ENCODE assay signal across 24 cellular contexts in the genomic region with DNA sequence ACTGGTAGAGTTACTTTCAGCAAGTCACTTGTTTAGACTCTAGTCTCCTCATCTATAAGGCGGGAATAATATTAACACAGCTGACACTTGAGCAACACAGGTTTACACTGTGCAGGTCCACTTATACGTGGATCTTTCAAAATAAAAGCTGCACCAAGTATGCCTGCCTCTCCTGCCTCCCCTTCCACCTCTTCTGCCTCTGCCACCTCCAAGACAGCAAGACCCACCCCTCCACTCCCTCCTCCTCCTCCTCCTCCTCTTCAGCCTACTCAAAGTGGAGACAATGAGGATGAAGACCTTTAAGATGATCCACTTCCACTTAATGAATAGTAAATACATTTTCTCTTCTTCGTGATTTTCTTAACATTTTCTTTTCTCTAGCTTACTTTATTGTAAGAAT.
A peak's percentile ranks its signal among the peaks of the same experiment; 100 is the strongest.
DNase-seq lines count a peak whose midpoint lies in the region; ATAC-seq, FAIRE-seq and TF ChIP-seq lines count a peak whose summit lies in the region.
"Had no signal": no experiment of that assay in that cellular context is flagged by ENCODE, and none has a peak within 500 bp of the region (broad histone marks: within the 10 kb centered on the region; RNA-seq: fewer than 3 reads in every experiment).

No MANE protein-coding gene starts in this region.

- POLR2A ChIA-PET in K562 (lab: Yijun Ruan, JAX), result interaction anchor here (0.6 kb wide), 1 partner anchor 26 kb away, joined by 3 read pairs; no protein-coding TSS in a partner anchor

- TF ChIP-seq CTCF in DND-41 (IDR thresholded peaks at IDR 0.05; ENCODE audit: borderline replicate concordance, extremely low read depth, low read length, poor library complexity, severe bottlenecking) (no peak), K562 (IDR thresholded peaks at IDR 0.05 in 2 of 3, conservative IDR thresholded peaks at IDR 0.05 in 1 of 3; ENCODE audit: insufficient read depth in 2 of 3, low read depth in 1 of 3, low read length in 3 of 3) (no peak), mesothelial cell of epicardium (IDR thresholded peaks at IDR 0.05; ENCODE audit: unreplicated experiment) (no peak)

- DNase-seq in NCI-H510A treated with DMSO at 0.1 percent for 48 hours (lab: John Stamatoyannopoulos, UW), result peak; percentile 9
- DNase-seq in NCI-H510A (lab: John Stamatoyannopoulos, UW), result no peak
- DNase-seq in DND-41, result no peak
- DNase-seq in K562 (ENCODE audit: extremely low read depth in 1 of 4, low spot score in 3 of 4), result no peak
- DNase-seq in mesothelial cell of epicardium (ENCODE audit: low spot score in 2 of 2, unreplicated experiment in 2 of 2), result no peak
- no peak for DNase-seq in activated gamma-delta T cell (lab: John Stamatoyannopoulos, UW)
- no peak for DNase-seq in D341Med (ENCODE audit: low spot score)
- DNase-seq: AML-193; Caco-2; Calu3; CD4-positive, alpha-beta T cell; CD8-positive, alpha-beta T cell; DMS 273 treated with DMSO at 0.1 percent for 48 hours; DMS153; DMS53; DMS79; GF-D8 had no signal

- no peak overlapping the region for H3K4me3 Mint-ChIP-seq in mesothelial cell of epicardium
- H3K4me3 Mint-ChIP-seq: B cell; CD4-positive, alpha-beta T cell; CD8-positive, alpha-beta T cell had no signal

- no TSS peak for BruUV-seq in K562 (replicated peaks; lab: Mats Ljungman, UMichigan)

- in situ Hi-C loops in K562 (cut with MboI), result no loop called here

- H3K36me3 ChIP-seq in DND-41 (ENCODE audit: insufficient read depth, low read length) (no peaks in the 10 kb centered on the region), K562 (ENCODE audit: control insufficient read depth, insufficient read depth, low read length) (no peaks in the 10 kb centered on the region)

- TF ChIP-seq RAD21 in K562 (CRISPR knock-in tag; conservative IDR thresholded peaks at IDR 0.05 in 1 of 2, IDR thresholded peaks at IDR 0.05 in 1 of 2), result no peak

- no peak overlapping the region for H3K4me3 ChIP-seq in DND-41 (ENCODE audit: low read depth in 1 of 2, low read length in 2 of 2)
- no peak overlapping the region for H3K4me3 ChIP-seq in K562
- H3K4me3 ChIP-seq: A549; BLaER1 treated with 17β-estradiol and CSF1 and Interleukin-3, amounts not matched to agents 10 nM and 100 nM had no signal

- H3K27me3 Mint-ChIP-seq in mesothelial cell of epicardium (ENCODE audit: low read depth), result no peaks in the 10 kb centered on the region
- H3K27me3 Mint-ChIP-seq: B cell; CD4-positive, alpha-beta T cell had no signal

- H3K4me1 Mint-ChIP-seq in mesothelial cell of epicardium, result peaks cover 79% of the 10 kb centered on the region
- H3K4me1 Mint-ChIP-seq: B cell had no signal

- 0% methylated on average over 3 of the region's 3 CpGs for WGBS in K562 (ENCODE audit: insufficient coverage, low coverage, missing lambda C conversion rate)

- peaks cover 67% of the 10 kb centered on the region for H3K4me1 ChIP-seq in DND-41 (ENCODE audit: insufficient read depth, low read length)
- no peaks in the 10 kb centered on the region for H3K4me1 ChIP-seq in K562 (replicated peaks in 1 of 2; ENCODE audit: control insufficient read depth in 2 of 2, insufficient read depth in 2 of 2, low read length in 2 of 2)

- no peaks in the 10 kb centered on the region for H3K9me3 Mint-ChIP-seq in mesothelial cell of epicardium
- H3K9me3 Mint-ChIP-seq: CD4-positive, alpha-beta T cell; CD8-positive, alpha-beta T cell had no signal

- FAIRE-seq in K562 (lab: Jason Lieb, UNC), result no peak
- FAIRE-seq: A549, G401.6, GM12891, GM19239 had no signal

- H3K9me3 ChIP-seq in DND-41 (ENCODE audit: insufficient read depth, low read length, severe bottlenecking) (no peaks in the 10 kb centered on the region), K562 (replicated peaks; ENCODE audit: control insufficient read depth, insufficient read depth, low read depth, low read length) (no peaks in the 10 kb centered on the region)
- H3K9me3 ChIP-seq: A549; BLaER1 treated with 17β-estradiol and CSF1 and Interleukin-3, amounts not matched to agents 10 nM and 100 nM; Caco-2 had no signal

- TF ChIP-seq POLR2A in K562 (conservative IDR thresholded peaks at IDR 0.05), result no peak

- TF ChIP-seq EP300 in K562 (IDR thresholded peaks at IDR 0.05; ENCODE audit: low read length), result no peak

- ATAC-seq in DND-41 (ENCODE audit: insufficient read depth, low read depth), result no peak
- ATAC-seq in K562, result no peak
- no peak for ATAC-seq in GM21529 (IDR thresholded peaks at IDR 0.05; ENCODE audit: unreplicated experiment)
- ATAC-seq: A549; CD8-positive, alpha-beta T cell had no signal

- H2AFZ ChIP-seq in DND-41 (ENCODE audit: low read depth, low read length) (no peak overlapping the region), K562 (ENCODE audit: low read depth, low read length) (no peak overlapping the region)

- H3K79me2 ChIP-seq in DND-41 (ENCODE audit: insufficient read depth, low read length), result peaks cover 3% of the 10 kb centered on the region
- H3K79me2 ChIP-seq in K562 (ENCODE audit: control insufficient read depth, insufficient read depth, low read length), result no peaks in the 10 kb centered on the region

- no peaks in the 10 kb centered on the region for H3K9me1 ChIP-seq in K562 (ENCODE audit: control insufficient read depth, insufficient read depth, low read length)

- H4K20me1 ChIP-seq in DND-41 (ENCODE audit: insufficient read depth, low read length) (no peaks in the 10 kb centered on the region), K562 (replicated peaks; ENCODE audit: control insufficient read depth, insufficient read depth, low read length) (no peaks in the 10 kb centered on the region; the same call in 1 of the 2 replicates)
- H4K20me1 ChIP-seq: BLaER1 treated with 17β-estradiol and CSF1 and Interleukin-3, amounts not matched to agents 10 nM and 100 nM had no signal

- H3K27ac Mint-ChIP-seq in mesothelial cell of epicardium, result peak overlapping the region; percentile 34
- H3K27ac Mint-ChIP-seq: B cell; CD4-positive, alpha-beta T cell; CD8-positive, alpha-beta T cell had no signal

- no peak overlapping the region for H3K4me2 ChIP-seq in DND-41 (ENCODE audit: insufficient read depth, low read length)
- no peak overlapping the region for H3K4me2 ChIP-seq in K562 (ENCODE audit: insufficient read depth, low read length)
- H3K4me2 ChIP-seq: A549; BLaER1 treated with 17β-estradiol and CSF1 and Interleukin-3, amounts not matched to agents 10 nM and 100 nM had no signal

- CTCF ChIA-PET in K562 (lab: Yijun Ruan, JAX; ENCODE audit: low intra/inter-chr PET ratio), result no interaction called here

- no peaks in the 10 kb centered on the region for H3K36me3 Mint-ChIP-seq in mesothelial cell of epicardium

- H3K27me3 ChIP-seq in DND-41 (ENCODE audit: insufficient read depth, low read length, poor library complexity) (no peaks in the 10 kb centered on the region), K562 (ENCODE audit: control insufficient read depth in 2 of 2, insufficient read depth in 2 of 2, low read length in 2 of 2) (peaks cover 0 to 3% of the 10 kb centered on the region in 2 experiments; a peak in 2 of 5 replicates)
- H3K27me3 ChIP-seq: BLaER1 treated with 17β-estradiol and CSF1 and Interleukin-3, amounts not matched to agents 10 nM and 100 nM had no signal

- peak overlapping the region; percentile 88 for H3K27ac ChIP-seq in DND-41 (ENCODE audit: low read length)
- H3K27ac ChIP-seq in K562 (ENCODE audit: extremely low read depth, low read depth, low read length), result no peak overlapping the region
- H3K27ac ChIP-seq: A549; BLaER1 treated with 17β-estradiol and CSF1 and Interleukin-3, amounts not matched to agents 10 nM and 100 nM had no signal

- H3K9ac ChIP-seq in DND-41 (ENCODE audit: low read depth, low read length) (no peak overlapping the region), K562 (ENCODE audit: insufficient read depth in 1 of 2, low read depth in 2 of 2, low read length in 2 of 2) (no peak overlapping the region)
- H3K9ac ChIP-seq: BLaER1 treated with 17β-estradiol and CSF1 and Interleukin-3, amounts not matched to agents 10 nM and 100 nM had no signal

- intact Hi-C loops in K562 (cut with micrococcal nuclease), result no loop called here

TF ChIP-seq in K562, 482 proteins besides CTCF, POLR2A, EP300 and RAD21:
- no peak for TF ChIP-seq BACH1 (tag; IDR thresholded peaks at IDR 0.05)
- no peak for TF ChIP-seq SRF (CRISPR knock-in tag; IDR thresholded peaks at IDR 0.05)
- no peak for TF ChIP-seq HNRNPL (IDR thresholded peaks at IDR 0.05; ENCODE audit: low read depth, low read length)
- 0 out of 2 replicates have a peak, but pooled peaks have one; percentile 19 for TF ChIP-seq MYNN (IDR thresholded peaks at IDR 0.05)
- TF ChIP-seq MYNN (CRISPR knock-in tag; IDR thresholded peaks at IDR 0.05), result no peak
